Comparison of ENCODE assay signal across 35 cellular contexts in genomic region chr1:937521-937920, GRCh38. TPM values are rescaled to one million over a fixed set of nuclear protein-coding genes. Genes with fewer than 3 reads are reported as not detected.
"Had no signal": no experiment of that assay in that cellular context is flagged by ENCODE, and none has a peak within 500 bp of the region (broad histone marks: within the 10 kb centered on the region; RNA-seq: fewer than 3 reads in every experiment).

No MANE protein-coding gene starts in this region.

- H3K9me3 Mint-ChIP-seq: activated CD4-positive, alpha-beta memory T cell treated with anti-CD3 and anti-CD28 coated beads for 36 hours; activated CD4-positive, alpha-beta T cell treated with anti-CD3 and anti-CD28 coated beads, Interleukin-2, amount 10 ng/mL, durations not matched to agents 24 days and 14 days; activated naive CD4-positive, alpha-beta T cell treated with anti-CD3 and anti-CD28 coated beads, Interleukin-2, amount 10 ng/mL, durations not matched to agents 7 days and 5 days; activated naive CD8-positive, alpha-beta T cell treated with anti-CD3 and anti-CD28 coated beads, Interleukin-2, amount 10 ng/mL, durations not matched to agents 7 days and 5 days; activated T-helper 1 cell treated with anti-CD3 and anti-CD28 coated beads, Interleukin-12 subunit alpha, Interleukin-12 subunit beta, Interleukin-2, Interleukin-4 antibody, amounts not matched to agents 30 ng/mL and 10 ng/mL and 1 ng/mL, durations not matched to agents 14 hours and 24 hours and 36 hours; central memory CD8-positive, alpha-beta T cell; dendritic cell treated with granulocyte-macrophage colony-stimulating factor and Interleukin-4, amounts not matched to agents 40 ng/mL and 50 ng/mL, for 4 days; endodermal cell; naive thymus-derived CD8-positive, alpha-beta T cell; stimulated activated effector memory CD8-positive, alpha-beta T cell treated with anti-CD3 and anti-CD28 coated beads, Interleukin-12 subunit alpha, Interleukin-12 subunit beta, amount 100 ng/mL, for 72 hours; stimulated activated naive CD8-positive, alpha-beta T cell treated with anti-CD3 and anti-CD28 coated beads, Interleukin-15, Interleukin-2, amounts not matched to agents 100 ng/mL and 50 ng/mL, for 24 hours; T-helper 1 cell treated with Interleukin-12 subunit alpha and Interleukin-12 subunit beta and Interleukin-4 antibody, amounts not matched to agents 30 μg/mL and 1 μg/mL, for 36 hours had no signal

- H3K27ac ChIP-seq: breast epithelium, neutrophil, prostate gland, sigmoid colon, thoracic aorta, uterus had no signal

- H3K27me3 ChIP-seq: uterus had no signal

- H3K36me3 ChIP-seq: breast epithelium, neutrophil, prostate gland, sigmoid colon, thoracic aorta, uterus had no signal

- H3K4me3 ChIP-seq: breast epithelium, prostate gland, sigmoid colon, thoracic aorta, uterus had no signal

- H3K9me3 ChIP-seq: breast epithelium, neutrophil, prostate gland, sigmoid colon, thoracic aorta, uterus had no signal

- H3K4me3 Mint-ChIP-seq: activated CD4-positive, alpha-beta memory T cell treated with anti-CD3 and anti-CD28 coated beads for 36 hours; activated CD4-positive, alpha-beta T cell treated with anti-CD3 and anti-CD28 coated beads, Interleukin-2, amount 10 ng/mL, durations not matched to agents 24 days and 14 days; activated naive CD4-positive, alpha-beta T cell treated with anti-CD3 and anti-CD28 coated beads, Interleukin-2, amount 10 ng/mL, durations not matched to agents 7 days and 5 days; activated naive CD8-positive, alpha-beta T cell treated with anti-CD3 and anti-CD28 coated beads, Interleukin-2, amount 10 ng/mL, durations not matched to agents 7 days and 5 days; activated T-helper 1 cell treated with anti-CD3 and anti-CD28 coated beads, Interleukin-12 subunit alpha, Interleukin-12 subunit beta, Interleukin-2, Interleukin-4 antibody, amounts not matched to agents 30 ng/mL and 10 ng/mL and 1 ng/mL, durations not matched to agents 14 hours and 24 hours and 36 hours; dendritic cell treated with granulocyte-macrophage colony-stimulating factor and Interleukin-4, amounts not matched to agents 40 ng/mL and 50 ng/mL, for 4 days; endodermal cell; stimulated activated effector memory CD8-positive, alpha-beta T cell treated with anti-CD3 and anti-CD28 coated beads, Interleukin-12 subunit alpha, Interleukin-12 subunit beta, amount 100 ng/mL, for 72 hours; stimulated activated naive CD8-positive, alpha-beta T cell treated with anti-CD3 and anti-CD28 coated beads, Interleukin-15, Interleukin-2, amounts not matched to agents 100 ng/mL and 50 ng/mL, for 24 hours; T-helper 1 cell treated with Interleukin-12 subunit alpha and Interleukin-12 subunit beta and Interleukin-4 antibody, amounts not matched to agents 30 μg/mL and 1 μg/mL, for 36 hours had no signal

- ATAC-seq: naive thymus-derived CD8-positive, alpha-beta T cell had no signal

- H3K27ac Mint-ChIP-seq: activated CD4-positive, alpha-beta memory T cell treated with anti-CD3 and anti-CD28 coated beads for 36 hours; activated CD4-positive, alpha-beta T cell treated with anti-CD3 and anti-CD28 coated beads, Interleukin-2, amount 10 ng/mL, durations not matched to agents 24 days and 14 days; activated naive CD4-positive, alpha-beta T cell treated with anti-CD3 and anti-CD28 coated beads, Interleukin-2, amount 10 ng/mL, durations not matched to agents 7 days and 5 days; activated naive CD8-positive, alpha-beta T cell treated with anti-CD3 and anti-CD28 coated beads, Interleukin-2, amount 10 ng/mL, durations not matched to agents 7 days and 5 days; activated T-helper 1 cell treated with anti-CD3 and anti-CD28 coated beads, Interleukin-12 subunit alpha, Interleukin-12 subunit beta, Interleukin-2, Interleukin-4 antibody, amounts not matched to agents 30 ng/mL and 10 ng/mL and 1 ng/mL, durations not matched to agents 14 hours and 24 hours and 36 hours; dendritic cell treated with granulocyte-macrophage colony-stimulating factor and Interleukin-4, amounts not matched to agents 40 ng/mL and 50 ng/mL, for 4 days; endodermal cell; naive thymus-derived CD8-positive, alpha-beta T cell; stimulated activated effector memory CD8-positive, alpha-beta T cell treated with anti-CD3 and anti-CD28 coated beads, Interleukin-12 subunit alpha, Interleukin-12 subunit beta, amount 100 ng/mL, for 72 hours; stimulated activated naive CD8-positive, alpha-beta T cell treated with anti-CD3 and anti-CD28 coated beads, Interleukin-15, Interleukin-2, amounts not matched to agents 100 ng/mL and 50 ng/mL, for 24 hours; T-helper 1 cell treated with Interleukin-12 subunit alpha and Interleukin-12 subunit beta and Interleukin-4 antibody, amounts not matched to agents 30 μg/mL and 1 μg/mL, for 36 hours had no signal

- DNase-seq: activated CD4-positive, alpha-beta T cell treated with anti-CD3 and anti-CD28 coated beads, Interleukin-2, amount 10 ng/mL, durations not matched to agents 24 days and 14 days; activated CD4-positive, CD25-positive, alpha-beta regulatory T cell treated with anti-CD3 and anti-CD28 coated beads, Interleukin-2, amount 50 U/mL, for 72 hours; activated CD8-positive, alpha-beta memory T cell treated with anti-CD3 and anti-CD28 coated beads, Interleukin-2, amount 50 U/mL, for 4 hours; activated effector memory CD4-positive, alpha-beta T cell treated with anti-CD3 and anti-CD28 coated beads, Interleukin-2, amount 50 U/mL, for 16 hours; activated naive CD8-positive, alpha-beta T cell treated with anti-CD3 and anti-CD28 coated beads, Interleukin-2, amount 10 ng/mL, durations not matched to agents 7 days and 5 days; activated T-cell treated with anti-CD3 and anti-CD28 coated beads, Interleukin-2, amount 50 U/mL, for 1 hour; endodermal cell; mammary epithelial cell; midbrain; naive thymus-derived CD8-positive, alpha-beta T cell; sigmoid colon; small intestine; stimulated activated CD4-positive, alpha-beta T cell treated with anti-CD3 and anti-CD28 coated beads, Interleukin-4, amount 100 ng/mL, for 24 hours; T-helper 9 cell had no signal

- FAIRE-seq: islet of Langerhans, small intestine, TTC549 had no signal

- H3K36me3 Mint-ChIP-seq: activated CD4-positive, alpha-beta memory T cell treated with anti-CD3 and anti-CD28 coated beads for 36 hours; activated naive CD4-positive, alpha-beta T cell treated with anti-CD3 and anti-CD28 coated beads, Interleukin-2, amount 10 ng/mL, durations not matched to agents 7 days and 5 days; activated naive CD8-positive, alpha-beta T cell treated with anti-CD3 and anti-CD28 coated beads, Interleukin-2, amount 10 ng/mL, durations not matched to agents 7 days and 5 days; naive thymus-derived CD8-positive, alpha-beta T cell; stimulated activated effector memory CD8-positive, alpha-beta T cell treated with anti-CD3 and anti-CD28 coated beads, Interleukin-12 subunit alpha, Interleukin-12 subunit beta, amount 100 ng/mL, for 72 hours had no signal

RNA-seq across cellular contexts. Expression of gene SAMD11, which starts 13.8 kb away (rescaled TPM):
- total RNA-seq: activated CD4-positive, alpha-beta memory T cell treated with anti-CD3 and anti-CD28 coated beads for 36 hours; activated CD4-positive, alpha-beta T cell treated with anti-CD3 and anti-CD28 coated beads, Interleukin-2, amount 10 ng/mL, durations not matched to agents 24 days and 14 days; activated CD8-positive, alpha-beta memory T cell treated with anti-CD3 and anti-CD28 coated beads for 36 hours; activated T-helper 1 cell treated with anti-CD3 and anti-CD28 coated beads, Interleukin-12 subunit alpha, Interleukin-12 subunit beta, Interleukin-2, Interleukin-4 antibody, amounts not matched to agents 30 ng/mL and 10 ng/mL and 1 ng/mL, durations not matched to agents 14 hours and 24 hours and 36 hours; mammary epithelial cell; naive thymus-derived CD8-positive, alpha-beta T cell; subcutaneous adipose tissue had no signal
- polyA plus RNA-seq: mammary epithelial cell had no signal

RNA-seq across cellular contexts. Expression of gene PLEKHN1, which starts 28.8 kb away (rescaled TPM):
- total RNA-seq: left ventricle myocardium superior, sigmoid colon had no signal

RNA-seq across cellular contexts. Expression of gene PERM1, which starts 44.4 kb away (rescaled TPM):
- total RNA-seq: activated CD4-positive, alpha-beta memory T cell treated with anti-CD3 and anti-CD28 coated beads for 36 hours; activated CD4-positive, alpha-beta T cell treated with anti-CD3 and anti-CD28 coated beads, Interleukin-2, amount 10 ng/mL, durations not matched to agents 24 days and 14 days; activated CD8-positive, alpha-beta memory T cell treated with anti-CD3 and anti-CD28 coated beads for 36 hours; activated naive CD8-positive, alpha-beta T cell treated with anti-CD3 and anti-CD28 coated beads, Interleukin-2, amount 10 ng/mL, durations not matched to agents 7 days and 5 days; activated T-helper 1 cell treated with anti-CD3 and anti-CD28 coated beads, Interleukin-12 subunit alpha, Interleukin-12 subunit beta, Interleukin-2, Interleukin-4 antibody, amounts not matched to agents 30 ng/mL and 10 ng/mL and 1 ng/mL, durations not matched to agents 14 hours and 24 hours and 36 hours; endodermal cell; esophagus mucosa; glomerular endothelial cell; mammary epithelial cell; naive thymus-derived CD8-positive, alpha-beta T cell; osteocyte had no signal
- polyA plus RNA-seq: mammary epithelial cell; naive thymus-derived CD8-positive, alpha-beta T cell had no signal
